Comparison of ENCODE assay signal across 9 cellular contexts in the genomic region with DNA sequence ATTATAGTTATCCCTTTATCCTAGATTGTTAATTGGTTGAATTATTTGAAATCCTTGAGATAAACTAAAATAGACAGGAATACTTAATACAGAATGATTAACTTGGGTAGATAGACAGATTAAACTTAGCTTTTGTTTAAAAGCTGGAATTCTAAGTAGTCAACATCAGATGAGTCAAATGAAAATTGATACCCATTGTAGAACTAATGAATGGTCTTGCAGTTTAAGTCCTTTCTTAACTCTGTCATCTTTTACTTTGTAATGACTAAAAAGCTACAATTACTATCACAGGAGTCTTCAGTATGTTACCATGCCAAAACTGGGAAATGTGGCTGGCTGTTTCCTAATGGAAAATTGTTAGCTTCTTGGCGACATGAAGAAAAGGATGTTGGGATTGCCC. TPM values are rescaled to one million over a fixed set of nuclear protein-coding genes. Genes with fewer than 3 reads are reported as not detected.
DNase-seq lines count a peak whose midpoint lies in the region; ATAC-seq and TF ChIP-seq lines count a peak whose summit lies in the region.
"Had no signal": no experiment of that assay in that cellular context is flagged by ENCODE, and none has a peak within 500 bp of the region (broad histone marks: within the 10 kb centered on the region; RNA-seq: fewer than 3 reads in every experiment).

No MANE protein-coding gene starts in this region.

- no peaks in the 10 kb centered on the region for H3K27me3 Mint-ChIP-seq in endodermal cell (ENCODE audit: insufficient read depth)

- H3K4me3 ChIP-seq in DOHH2 (ENCODE audit: low read length), result no peak overlapping the region; the same call in 1 of the 2 replicates
- H3K4me3 ChIP-seq in PC-9, result peak overlapping the region; percentile 55
- H3K4me3 ChIP-seq in effector memory CD4-positive, alpha-beta T cell (ENCODE audit: insufficient read depth, low read depth, low read length, poor library complexity, severe bottlenecking), result peak overlapping the region; percentile 53
- no peak overlapping the region for H3K4me3 ChIP-seq in rectal smooth muscle tissue (ENCODE audit: low read length)
- no peak overlapping the region for H3K4me3 ChIP-seq in endodermal cell (ENCODE audit: low read length)

- H3K4me1 ChIP-seq in DOHH2 (ENCODE audit: control insufficient read depth, low read length) (peaks cover 21% of the 10 kb centered on the region), PC-9 (replicated peaks; ENCODE audit: insufficient read depth) (peaks cover 29% of the 10 kb centered on the region), rectal smooth muscle tissue (ENCODE audit: control insufficient read depth, insufficient read depth, low read length) (no peaks in the 10 kb centered on the region), endodermal cell (ENCODE audit: control insufficient read depth, insufficient read depth, low read length) (no peaks in the 10 kb centered on the region)
- peaks cover 11% of the 10 kb centered on the region for H3K4me1 ChIP-seq in effector memory CD4-positive, alpha-beta T cell (ENCODE audit: control insufficient read depth, insufficient read depth, low read length, poor library complexity, severe bottlenecking)

- no peak overlapping the region; the same call in 1 of the 2 replicates for H2AFZ ChIP-seq in PC-9

- H3K9me3 Mint-ChIP-seq in endodermal cell, result no peaks in the 10 kb centered on the region

- H3K27ac Mint-ChIP-seq in endodermal cell, result no peak overlapping the region

- H3K9me2 ChIP-seq in DOHH2 (replicated peaks; ENCODE audit: control insufficient read depth, low read length), result no peaks in the 10 kb centered on the region
- no peaks in the 10 kb centered on the region for H3K9me2 ChIP-seq in PC-9 (ENCODE audit: insufficient read depth)

- BruUV-seq in PC-9 (replicated peaks; lab: Mats Ljungman, UMichigan), result no TSS peak

- no peak for DNase-seq in PC-9
- DNase-seq in effector memory CD4-positive, alpha-beta T cell, result no peak
- no peak for DNase-seq in endodermal cell
- no peak for DNase-seq in cortex of kidney (lab: John Stamatoyannopoulos, UW)
- DNase-seq: aorta had no signal

- H3K36me3 Mint-ChIP-seq in endodermal cell (ENCODE audit: low read depth), result no peaks in the 10 kb centered on the region

- CTCF ChIA-PET in PC-9 (lab: Charles Lee), result no interaction called here

- H4K20me1 ChIP-seq in DOHH2 (ENCODE audit: control insufficient read depth, insufficient read depth, low read depth, low read length) (no peaks in the 10 kb centered on the region), PC-9 (ENCODE audit: insufficient read depth) (no peaks in the 10 kb centered on the region)

- H3K27ac ChIP-seq in DOHH2 (ENCODE audit: low read depth, low read length), result no peak overlapping the region
- peak overlapping the region; percentile 78 for H3K27ac ChIP-seq in PC-9
- peak overlapping the region; percentile 89 for H3K27ac ChIP-seq in effector memory CD4-positive, alpha-beta T cell (ENCODE audit: insufficient read depth, low read length, poor library complexity, severe bottlenecking)
- peak overlapping the region; percentile 48 for H3K27ac ChIP-seq in rectal smooth muscle tissue (ENCODE audit: low read depth, low read length)
- H3K27ac ChIP-seq in endodermal cell (ENCODE audit: low read depth, low read length), result no peak overlapping the region

- POLR2A ChIA-PET in PC-9 (lab: Charles Lee; ENCODE audit: unreplicated experiment), result interaction anchor here (0.6 to 0.7 kb wide), 2 partner anchors 47 to 1704 kb away, joined by 3 to 7 read pairs; no protein-coding TSS in a partner anchor

- H3K36me3 ChIP-seq in DOHH2 (ENCODE audit: control insufficient read depth, low read length) (no peaks in the 10 kb centered on the region), PC-9 (ENCODE audit: low read depth) (no peaks in the 10 kb centered on the region), rectal smooth muscle tissue (ENCODE audit: control insufficient read depth, insufficient read depth, low read length) (no peaks in the 10 kb centered on the region), endodermal cell (ENCODE audit: control insufficient read depth, insufficient read depth, low read length) (no peaks in the 10 kb centered on the region)
- no peaks in the 10 kb centered on the region for H3K36me3 ChIP-seq in effector memory CD4-positive, alpha-beta T cell (ENCODE audit: control insufficient read depth, insufficient read depth, low read length)

- H3K9me3 ChIP-seq in DOHH2 (ENCODE audit: control insufficient read depth, insufficient read depth, low read length) (no peaks in the 10 kb centered on the region), PC-9 (ENCODE audit: insufficient read depth, low read depth) (peaks cover 9% of the 10 kb centered on the region; the same call in 1 of the 2 replicates), endodermal cell (ENCODE audit: control insufficient read depth, low read length) (no peaks in the 10 kb centered on the region)
- no peaks in the 10 kb centered on the region for H3K9me3 ChIP-seq in effector memory CD4-positive, alpha-beta T cell (ENCODE audit: control insufficient read depth, low read length)

- no peak for ATAC-seq in HG03196 (IDR thresholded peaks at IDR 0.05; ENCODE audit: unreplicated experiment)
- ATAC-seq in HG02759 (IDR thresholded peaks at IDR 0.05; ENCODE audit: unreplicated experiment), result no peak

- H3F3A ChIP-seq in DOHH2 (ENCODE audit: control insufficient read depth, insufficient read depth), result no peaks in the 10 kb centered on the region
- peaks cover 16% of the 10 kb centered on the region; the same call in 1 of the 2 replicates for H3F3A ChIP-seq in PC-9 (ENCODE audit: insufficient read depth, low read depth)

- 89 to 100% methylated on average over 1 of the region's 1 CpG for WGBS in endodermal cell (ENCODE audit: insufficient coverage in 1 of 2, insufficient read length in 1 of 2), 2 experiments

- intact Hi-C loops in PC-9 (cut with micrococcal nuclease; ENCODE audit: unreplicated experiment), result no loop called here

- no peak for TF ChIP-seq CTCF in DOHH2 (IDR thresholded peaks at IDR 0.05; ENCODE audit: low read depth, low read length, poor library complexity, severe bottlenecking)
- TF ChIP-seq CTCF in PC-9 (conservative IDR thresholded peaks at IDR 0.05), result no peak
- TF ChIP-seq CTCF in endodermal cell (conservative IDR thresholded peaks at IDR 0.05), result no peak

- H3K4me1 Mint-ChIP-seq in endodermal cell, result peaks cover 11% of the 10 kb centered on the region

- peak overlapping the region; percentile 44; the same call in 1 of the 2 replicates for H3K4me2 ChIP-seq in DOHH2 (ENCODE audit: low read length)
- H3K4me2 ChIP-seq in PC-9, result peak overlapping the region; percentile 82

- H3K27me3 ChIP-seq in DOHH2 (ENCODE audit: control insufficient read depth, low read length), result no peaks in the 10 kb centered on the region; the same call in 1 of the 2 replicates
- H3K27me3 ChIP-seq in PC-9 (ENCODE audit: insufficient read depth, low read depth), result no peaks in the 10 kb centered on the region
- no peaks in the 10 kb centered on the region for H3K27me3 ChIP-seq in effector memory CD4-positive, alpha-beta T cell (replicated peaks; ENCODE audit: control insufficient read depth, insufficient read depth, low read length, poor library complexity, severe bottlenecking)
- H3K27me3 ChIP-seq in rectal smooth muscle tissue (ENCODE audit: control insufficient read depth, insufficient read depth, low read length), result no peaks in the 10 kb centered on the region
- no peaks in the 10 kb centered on the region for H3K27me3 ChIP-seq in endodermal cell (ENCODE audit: control insufficient read depth, insufficient read depth, low read length, poor library complexity, severe bottlenecking)

- H3K79me2 ChIP-seq in DOHH2 (ENCODE audit: control insufficient read depth, low read length) (no peaks in the 10 kb centered on the region), PC-9 (ENCODE audit: low read depth) (no peaks in the 10 kb centered on the region)

- H3K4me3 Mint-ChIP-seq in endodermal cell, result no peak overlapping the region

- no peak overlapping the region for H3K9ac ChIP-seq in rectal smooth muscle tissue (ENCODE audit: low read length)
- no peak overlapping the region for H3K9ac ChIP-seq in endodermal cell (ENCODE audit: extremely low read depth, low read length, poor library complexity, severe bottlenecking)

RNA-seq across cellular contexts. Expression of a gene that starts 20.3 kb away (rescaled TPM):
- total RNA-seq in PC-9 (2021) (653 and 753 TPM in 2 replicates), endodermal cell (1 to 10 TPM in 1 of 2 donors, under 1 TPM in 1; 0.82 to 8.9 TPM)
- 23.5 TPM for polyA plus RNA-seq in endodermal cell (2013, experiment 1 of 2)
- polyA plus RNA-seq in endodermal cell (2013, experiment 2 of 2), result 37.4 TPM

Comparison
In these comparisons a context has a peak if more than half of its experiments do, and no peak if none do; other contexts are left out.
1. H3K27ac ChIP-seq: peak in PC-9 (single experiment), effector memory CD4-positive, alpha-beta T cell (single experiment) and rectal smooth muscle tissue (single experiment); none in DOHH2 (single experiment) and endodermal cell (single experiment).
2. H3K4me3 ChIP-seq: peak in PC-9 (single experiment) and effector memory CD4-positive, alpha-beta T cell (single experiment); none in DOHH2 (single experiment), rectal smooth muscle tissue (single experiment) and endodermal cell (single experiment).
3. RNA of a gene that starts 20.3 kb away (total RNA-seq): 653 to 753 TPM in PC-9; 0.82 to 8.9 TPM in endodermal cell; every median in the first group is over 10 times any median in the second.